Comparison of ENCODE assay signal across 34 cellular contexts in genomic region chr11:9267680-9268079, GRCh38.
"Had no signal": no experiment of that assay in that cellular context is flagged by ENCODE, and none has a peak within 500 bp of the region (broad histone marks: within the 10 kb centered on the region; RNA-seq: fewer than 3 reads in every experiment).

No MANE protein-coding gene starts in this region.

- H3K4me3 ChIP-seq: coronary artery, dorsolateral prefrontal cortex, gastrocnemius medialis, hepatocyte, lower lobe of right lung, pancreas, prostate gland, sigmoid colon, smooth muscle cell, upper lobe of left lung had no signal

- H3K27me3 ChIP-seq: brain microvascular endothelial cell, dorsolateral prefrontal cortex, gastrocnemius medialis, hepatocyte, pancreas, sigmoid colon, upper lobe of left lung had no signal

- H3K27ac ChIP-seq: brain microvascular endothelial cell, coronary artery, dorsolateral prefrontal cortex, gastrocnemius medialis, hepatocyte, lower lobe of right lung, pancreas, prostate gland, sigmoid colon, upper lobe of left lung had no signal

- H2AFZ ChIP-seq: hepatocyte had no signal

- FAIRE-seq: astrocyte, pancreas had no signal

- H3K4me2 ChIP-seq: hepatocyte, smooth muscle cell had no signal

- ATAC-seq: activated CD8-positive, alpha-beta memory T cell treated with anti-CD3 and anti-CD28 coated beads, Interleukin-2, amount 10 ng/mL, durations not matched to agents 7 days and 5 days; activated CD8-positive, alpha-beta T cell treated with anti-CD3 and anti-CD28 coated beads for 36 hours; activated T-cell treated with anti-CD3 and anti-CD28 coated beads, Interleukin-2, amount 50 U/mL, for 72 hours; gastrocnemius medialis; left lobe of liver; lower lobe of right lung; pancreas; stimulated activated memory B cell treated with anti-CD40 and anti-IgM and Interleukin-4, amounts not matched to agents 10 μg/mL and 1 μg/mL and 100 μg/mL, for 72 hours; stimulated activated naive CD8-positive, alpha-beta T cell treated with anti-CD3 and anti-CD28 coated beads, Interleukin-15, amount 100 ng/mL, for 72 hours had no signal

- H3K4me1 ChIP-seq: prostate gland had no signal

- H3K9me3 ChIP-seq: gastrocnemius medialis, lower lobe of right lung, pancreas, prostate gland, sigmoid colon, upper lobe of left lung had no signal

- H3K36me3 ChIP-seq: brain microvascular endothelial cell, gastrocnemius medialis, lower lobe of right lung, pancreas, prostate gland, sigmoid colon, upper lobe of left lung had no signal

- DNase-seq: activated B cell treated with CpG ODN at 0.5 μM for 24 hours; activated CD4-positive, alpha-beta T cell treated with anti-CD3 and anti-CD28 coated beads, Interleukin-2, amount 50 U/mL, for 1 hour; activated CD8-positive, alpha-beta memory T cell treated with anti-CD3 and anti-CD28 coated beads, Interleukin-2, amount 10 ng/mL, durations not matched to agents 7 days and 5 days; activated CD8-positive, alpha-beta T cell treated with anti-CD3 and anti-CD28 coated beads for 36 hours; activated effector memory CD4-positive, alpha-beta T cell treated with Interleukin-2 at 50 U/mL for 16 hours; activated naive CD4-positive, alpha-beta T cell treated with Interleukin-2 at 50 U/mL for 16 hours; activated naive CD8-positive, alpha-beta T cell treated with anti-CD3 and anti-CD28 coated beads for 36 hours; activated T-cell treated with anti-CD3 and anti-CD28 coated beads for 4 hours; activated T-cell treated with anti-CD3 and anti-CD28 coated beads, Interleukin-2, amount 50 U/mL, for 72 hours; brain microvascular endothelial cell; effector memory CD4-positive, alpha-beta T cell; erythroblast; gastrocnemius medialis; glutamatergic neuron; kidney glomerular epithelial cell; lower lobe of right lung; pancreas; retina; sigmoid colon; stimulated activated CD4-positive, alpha-beta T cell treated with anti-CD3 and anti-CD28 coated beads, Interleukin-1b, Interleukin-23, amount 100 ng/mL, for 48 hours; stimulated activated CD4-positive, alpha-beta T cell treated with anti-CD3 and anti-CD28 coated beads, Interleukin-4, amount 100 ng/mL, for 4 hours; stimulated activated CD8-positive, alpha-beta memory T cell treated with anti-CD3 and anti-CD28 coated beads, Interleukin-4, amount 100 ng/mL, for 48 hours; stimulated activated naive CD8-positive, alpha-beta T cell treated with anti-CD3 and anti-CD28 coated beads, Interleukin-15, amount 100 ng/mL, for 72 hours; substantia nigra; T-helper 2 cell; upper lobe of left lung had no signal
